In the genomic region with DNA sequence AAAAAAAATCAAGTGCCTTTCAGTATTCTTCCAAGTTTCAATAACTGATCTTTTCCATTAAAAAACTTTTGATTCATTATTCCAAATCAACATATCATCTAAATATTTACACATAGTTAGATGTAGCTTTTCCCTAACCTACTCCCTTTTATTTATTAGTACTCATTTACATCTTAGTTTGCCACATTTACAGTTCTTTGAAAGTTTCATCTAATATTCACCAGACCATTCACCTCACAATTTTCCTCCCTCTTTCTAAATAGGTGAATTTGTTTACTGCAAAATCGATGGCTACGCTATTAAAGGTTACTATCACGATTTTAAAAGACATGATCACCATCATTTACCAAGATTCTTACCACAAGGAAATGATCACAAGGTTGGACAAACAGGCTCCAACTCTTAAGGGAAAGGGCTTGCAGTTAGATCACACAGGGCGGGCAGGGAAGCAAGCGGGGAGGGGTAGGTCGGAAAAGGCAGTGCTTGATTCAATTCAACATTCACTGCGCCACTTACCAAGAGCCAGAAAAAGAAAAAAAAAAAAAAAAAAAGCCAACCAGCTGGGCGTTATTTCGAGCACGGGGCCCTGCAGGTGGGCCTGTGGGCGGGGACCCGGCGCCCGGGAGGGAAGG, we compare ENCODE assay signal across 8 cellular contexts. TPM values are rescaled to one million over a fixed set of nuclear protein-coding genes. Genes with fewer than 3 reads are reported as not detected.
DNase-seq lines count a peak whose midpoint lies in the region; ATAC-seq, FAIRE-seq and TF ChIP-seq lines count a peak whose summit lies in the region.

No MANE protein-coding gene starts in this region.

- H3K4me3 ChIP-seq in heart left ventricle: peak overlapping the region; percentile 70 to 100 (median 86)
- peak overlapping the region; percentile 89 for H3K4me3 ChIP-seq in astrocyte (ENCODE audit: insufficient read depth, low read depth, low read length)
- H3K4me3 ChIP-seq in testis: peak overlapping the region; percentile 95 to 97

- TF ChIP-seq CTCF in heart left ventricle (IDR thresholded peaks at IDR 0.05) (no peak), astrocyte (IDR thresholded peaks at IDR 0.05; ENCODE audit: insufficient read depth, low read depth, low read length) (no peak), testis (IDR thresholded peaks at IDR 0.05) (no peak)

- peaks cover 46% of the 10 kb centered on the region for H3K79me2 ChIP-seq in astrocyte (ENCODE audit: insufficient read depth, low read length)

- 1% methylated on average over 14 of the region's 14 CpGs for WGBS in heart left ventricle, 4 donors
- WGBS in testis, 2 donors: 1% methylated on average over 14 of the region's 14 CpGs

- H3K9me3 Mint-ChIP-seq in astrocyte (ENCODE audit: unreplicated experiment): no peaks in the 10 kb centered on the region

- peak overlapping the region; percentile 91 to 100 (median 98) for H3K27ac ChIP-seq in heart left ventricle
- peak overlapping the region; percentile 99 for H3K27ac ChIP-seq in astrocyte (ENCODE audit: low read depth, low read length)
- peak overlapping the region; percentile 98 to 100 for H3K27ac ChIP-seq in testis

- peaks cover 5% of the 10 kb centered on the region for H3K4me1 Mint-ChIP-seq in astrocyte (ENCODE audit: low read depth, unreplicated experiment)

- H3K4me1 ChIP-seq in heart left ventricle (peaks cover 5 to 51% (median 35%) of the 10 kb centered on the region in 12 donors), astrocyte (ENCODE audit: insufficient read depth, low read length) (peaks cover 16% of the 10 kb centered on the region), testis (peaks cover 13% of the 10 kb centered on the region)

- H3K4me2 ChIP-seq in astrocyte (ENCODE audit: low read length): peak overlapping the region; percentile 87

- ATAC-seq in heart left ventricle (no peak), Right ventricle myocardium inferior (no peak), GM21360 (IDR thresholded peaks at IDR 0.05; ENCODE audit: unreplicated experiment) (no peak), GM19397 (IDR thresholded peaks at IDR 0.05; ENCODE audit: unreplicated experiment) (no peak)

- FAIRE-seq in astrocyte (lab: Jason Lieb, UNC): no peak

- H3K36me3 ChIP-seq in heart left ventricle: peaks cover 0 to 26% (median 15%) of the 10 kb centered on the region in 9 donors
- peaks cover 13% of the 10 kb centered on the region for H3K36me3 ChIP-seq in astrocyte (ENCODE audit: insufficient read depth, low read length)
- no peaks in the 10 kb centered on the region for H3K36me3 ChIP-seq in testis (ENCODE audit: low read depth, missing control alignments)

- intact Hi-C loops in heart left ventricle (cut with DNase I) (loop anchor here in 8 of 10 donors (1.0 to 10.0 kb wide), 9 partner anchors 36 to 233 kb away; a partner anchor contains a TSS), Right ventricle myocardium inferior (cut with DNase I) (loop anchor here (1.0 to 10.0 kb wide), 4 partner anchors 46 to 233 kb away; no protein-coding TSS in a partner anchor), testis (cut with DNase I; ENCODE audit: low total_unique reads) (no loop called here)

- H3K27me3 Mint-ChIP-seq in astrocyte (ENCODE audit: low read depth, unreplicated experiment): no peaks in the 10 kb centered on the region

- peak overlapping the region; percentile 91 for H3K27ac Mint-ChIP-seq in astrocyte (ENCODE audit: unreplicated experiment)

- H3K9me3 ChIP-seq in heart left ventricle (no peaks in the 10 kb centered on the region), astrocyte (ENCODE audit: insufficient read depth, low read depth, low read length) (no peaks in the 10 kb centered on the region), testis (no peaks in the 10 kb centered on the region)

- H3K4me3 Mint-ChIP-seq in astrocyte (ENCODE audit: unreplicated experiment): peak overlapping the region; percentile 90

- TF ChIP-seq POLR2A in heart left ventricle (IDR thresholded peaks at IDR 0.05) (no peak), testis (IDR thresholded peaks at IDR 0.05) (no peak)

- peaks cover 9% of the 10 kb centered on the region for H3K36me3 Mint-ChIP-seq in astrocyte (ENCODE audit: low read depth, unreplicated experiment)

- peak overlapping the region; percentile 99 for H3K9ac ChIP-seq in astrocyte (ENCODE audit: low read length)

- no peaks in the 10 kb centered on the region for H3K27me3 ChIP-seq in heart left ventricle
- no peaks in the 10 kb centered on the region for H3K27me3 ChIP-seq in astrocyte (ENCODE audit: insufficient read depth, low read length)
- H3K27me3 ChIP-seq in testis: no peaks in the 10 kb centered on the region

- peak overlapping the region; percentile 76 for H2AFZ ChIP-seq in astrocyte (ENCODE audit: low read depth, low read length)

- DNase-seq in heart left ventricle: no peak
- no peak for DNase-seq in Right ventricle myocardium inferior (ENCODE audit: missing footprints)
- DNase-seq in astrocyte (ENCODE audit: low read depth): peak; percentile 66
- peak; percentile 73 for DNase-seq in kidney glomerular epithelial cell (lab: John Stamatoyannopoulos, UW)
- no peak for DNase-seq in testis
- DNase-seq in NCI-H524 (lab: John Stamatoyannopoulos, UW): no peak

- H4K20me1 ChIP-seq in astrocyte (ENCODE audit: insufficient read depth, low read length): peaks cover 37% of the 10 kb centered on the region

RNA-seq across cellular contexts. Expression of a gene that starts 0.6 kb away (rescaled TPM):
- total RNA-seq in heart left ventricle: 10 to 100 TPM; 69.8 to 97.9 (median 84.4) TPM
- 10 to 100 TPM; 16.9 to 57.7 TPM for polyA plus RNA-seq in heart left ventricle
- total RNA-seq in Right ventricle myocardium inferior: 79.3 TPM
- total RNA-seq in astrocyte: 104 and 105 TPM in 2 replicates
- 100 to 1,000 TPM in 1 of 2 donors, 10 to 100 TPM in 1; 89.4 to 115 TPM for total RNA-seq in testis
- 97.8 TPM for polyA plus RNA-seq in testis (ENCODE audit: insufficient read depth, low read depth, low replicate concordance)

Comparison
In these comparisons a context has a peak if more than half of its experiments do, and no peak if none do; other contexts are left out.
1. DNase-seq: peak in astrocyte (single experiment) and kidney glomerular epithelial cell (single experiment); none in heart left ventricle (0 of 5), Right ventricle myocardium inferior (single experiment), testis (single experiment) and NCI-H524 (0 of 2).
2. Peak in every context shown above with its lines, with median percentiles within 50 percentile points of each other: H3K27ac ChIP-seq and H3K4me3 ChIP-seq.